Comparison of ENCODE assay signal across 12 cellular contexts in the genomic region with DNA sequence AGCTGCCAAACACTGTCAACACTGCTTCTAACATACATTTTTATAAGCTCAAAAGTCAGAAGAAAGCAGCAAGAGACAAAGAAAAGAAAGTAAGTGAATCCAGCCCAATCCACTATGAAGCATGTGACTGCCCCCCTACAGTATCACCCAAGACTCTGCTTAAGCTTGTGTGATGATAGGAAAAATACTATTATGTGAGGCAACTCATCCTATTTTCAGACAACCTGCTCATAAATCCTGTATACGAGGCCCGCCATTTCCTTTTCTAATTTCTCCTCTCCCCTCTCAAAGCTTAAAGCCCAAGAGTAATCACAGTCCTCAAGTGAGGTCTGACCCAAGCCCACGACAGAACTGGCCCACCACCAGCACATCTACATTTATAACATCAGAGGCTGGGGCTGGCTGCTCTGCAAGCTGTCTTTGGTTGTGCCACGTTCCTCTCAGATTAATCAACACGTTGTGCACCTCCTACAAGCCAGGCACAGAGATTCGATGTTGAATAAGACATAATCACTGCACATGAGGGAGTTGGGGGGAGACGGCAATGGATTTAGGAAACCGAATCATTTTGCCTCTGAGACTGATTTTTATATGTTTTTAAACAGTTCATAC. TPM values are rescaled to one million over a fixed set of nuclear protein-coding genes. Genes with fewer than 3 reads are reported as not detected.
DNase-seq lines count a peak whose midpoint lies in the region; ATAC-seq and TF ChIP-seq lines count a peak whose summit lies in the region.
"Had no signal": no experiment of that assay in that cellular context is flagged by ENCODE, and none has a peak within 500 bp of the region (broad histone marks: within the 10 kb centered on the region; RNA-seq: fewer than 3 reads in every experiment).

No MANE protein-coding gene starts in this region.

- peaks cover 10 to 16% of the 10 kb centered on the region in 2 donors for H3K36me3 Mint-ChIP-seq in CD4-positive, alpha-beta memory T cell
- peaks cover 30% of the 10 kb centered on the region for H3K36me3 Mint-ChIP-seq in stimulated activated memory B cell treated with anti-CD40 and anti-IgM and Interleukin-4, amounts not matched to agents 10 μg/mL and 1 μg/mL and 100 μg/mL, for 72 hours
- H3K36me3 Mint-ChIP-seq in activated naive CD4-positive, alpha-beta T cell treated with anti-CD3 and anti-CD28 coated beads, Interleukin-2, amount 10 ng/mL, durations not matched to agents 7 days and 5 days: no peaks in the 10 kb centered on the region

- H3K9me3 ChIP-seq in AG04450 (ENCODE audit: control insufficient read depth, insufficient read depth, low read length) (peaks cover 4% of the 10 kb centered on the region), ascending aorta (peaks cover 0 to 11% of the 10 kb centered on the region in 2 donors), heart right ventricle (peaks cover 0 to 32% (median 8%) of the 10 kb centered on the region in 11 donors)
- H3K9me3 ChIP-seq in CD4-positive, alpha-beta memory T cell (ENCODE audit: control insufficient read depth in 1 of 2, low read length in 2 of 2): no peaks in the 10 kb centered on the region
- H3K9me3 ChIP-seq: BE2C had no signal

- H3K27ac Mint-ChIP-seq in CD4-positive, alpha-beta memory T cell: peak overlapping the region in 1 of 7 donors; percentile 17
- H3K27ac Mint-ChIP-seq in stimulated activated memory B cell treated with anti-CD40 and anti-IgM and Interleukin-4, amounts not matched to agents 10 μg/mL and 1 μg/mL and 100 μg/mL, for 72 hours: no peak overlapping the region
- no peak overlapping the region for H3K27ac Mint-ChIP-seq in activated naive CD4-positive, alpha-beta T cell treated with anti-CD3 and anti-CD28 coated beads, Interleukin-2, amount 10 ng/mL, durations not matched to agents 7 days and 5 days

- peak; percentile 30 to 88 (median 74) for ATAC-seq in heart right ventricle
- ATAC-seq in stimulated activated memory B cell treated with anti-CD40 and anti-IgM and Interleukin-4, amounts not matched to agents 10 μg/mL and 1 μg/mL and 100 μg/mL, for 72 hours: no peak
- ATAC-seq: left colon had no signal

- peaks cover 0 to 2% of the 10 kb centered on the region in 2 donors for H3K27me3 Mint-ChIP-seq in CD4-positive, alpha-beta memory T cell
- H3K27me3 Mint-ChIP-seq in stimulated activated memory B cell treated with anti-CD40 and anti-IgM and Interleukin-4, amounts not matched to agents 10 μg/mL and 1 μg/mL and 100 μg/mL, for 72 hours: no peaks in the 10 kb centered on the region
- no peaks in the 10 kb centered on the region for H3K27me3 Mint-ChIP-seq in activated naive CD4-positive, alpha-beta T cell treated with anti-CD3 and anti-CD28 coated beads, Interleukin-2, amount 10 ng/mL, durations not matched to agents 7 days and 5 days

- CTCF ChIA-PET in AG04450 (lab: Charles Lee): interaction anchor here (1.0 to 1.8 kb wide), 5 partner anchors 12 to 1476 kb away, joined by 3 to 9 read pairs (median 4); no protein-coding TSS in a partner anchor
- CTCF ChIA-PET in CD4-positive, alpha-beta memory T cell (lab: Charles Lee; ENCODE audit: partially characterized antibody): no interaction called here
- CTCF ChIA-PET in activated naive CD4-positive, alpha-beta T cell treated with anti-CD3 and anti-CD28 coated beads, Interleukin-2, amount 10 ng/mL, durations not matched to agents 7 days and 5 days (lab: Charles Lee): no interaction called here

- H3K9me3 Mint-ChIP-seq in CD4-positive, alpha-beta memory T cell: peaks cover 3 to 24% (median 16%) of the 10 kb centered on the region in 8 donors
- peaks cover 3% of the 10 kb centered on the region for H3K9me3 Mint-ChIP-seq in stimulated activated memory B cell treated with anti-CD40 and anti-IgM and Interleukin-4, amounts not matched to agents 10 μg/mL and 1 μg/mL and 100 μg/mL, for 72 hours
- H3K9me3 Mint-ChIP-seq in activated naive CD4-positive, alpha-beta T cell treated with anti-CD3 and anti-CD28 coated beads, Interleukin-2, amount 10 ng/mL, durations not matched to agents 7 days and 5 days: peaks cover 12% of the 10 kb centered on the region

- H3K27ac ChIP-seq in AG04450 (ENCODE audit: low read depth, low read length) (no peak overlapping the region), ascending aorta (peak overlapping the region; percentile 80 to 81), heart right ventricle (peak overlapping the region; percentile 64 to 91 (median 82))
- H3K27ac ChIP-seq in CD4-positive, alpha-beta memory T cell (ENCODE audit: low read depth, low read length): no peak overlapping the region

- H3K4me3 ChIP-seq in AG04450 (ENCODE audit: low read depth, low read length) (peak overlapping the region; percentile 38), ascending aorta (peak overlapping the region; percentile 31 to 55), heart right ventricle (peak overlapping the region in 9 of 10 donors; percentile 1 to 49 (median 26))
- no peak overlapping the region for H3K4me3 ChIP-seq in CD4-positive, alpha-beta memory T cell (ENCODE audit: low read length in 2 of 2)

- no peak for DNase-seq in AG04450 (ENCODE audit: low read depth, low spot score)
- DNase-seq in ascending aorta (ENCODE audit: low spot score in 2 of 2): no peak
- DNase-seq in heart right ventricle: peak; percentile 40 to 42
- DNase-seq in putamen (ENCODE audit: low spot score): peak; percentile 50
- no peak for DNase-seq in CD4-positive, alpha-beta memory T cell
- DNase-seq in EL: no peak
- no peak for DNase-seq in activated naive CD4-positive, alpha-beta T cell treated with anti-CD3 and anti-CD28 coated beads, Interleukin-2, amount 10 ng/mL, durations not matched to agents 7 days and 5 days
- DNase-seq: activated effector memory CD4-positive, alpha-beta T cell treated with Interleukin-2 at 50 U/mL for 16 hours; BE2C had no signal

- no peaks in the 10 kb centered on the region for H3K27me3 ChIP-seq in AG04450 (ENCODE audit: control insufficient read depth, insufficient read depth, low read length)
- no peaks in the 10 kb centered on the region for H3K27me3 ChIP-seq in ascending aorta
- no peaks in the 10 kb centered on the region for H3K27me3 ChIP-seq in heart right ventricle
- no peaks in the 10 kb centered on the region for H3K27me3 ChIP-seq in CD4-positive, alpha-beta memory T cell (ENCODE audit: insufficient read depth, low read length)
- H3K27me3 ChIP-seq: BE2C had no signal

- POLR2A ChIA-PET in AG04450 (lab: Yijun Ruan, JAX): interaction anchor here (2.1 kb wide), 1 partner anchor 16 kb away, joined by 7 read pairs; a partner anchor contains a TSS
- POLR2A ChIA-PET in CD4-positive, alpha-beta memory T cell (lab: Charles Lee; ENCODE audit: partially characterized antibody): no interaction called here

- WGBS in heart right ventricle, 2 donors: 17 to 34% methylated on average over 8 of the region's 8 CpGs

- H3K4me3 Mint-ChIP-seq in CD4-positive, alpha-beta memory T cell: peak overlapping the region in 1 of 8 donors; percentile 46
- H3K4me3 Mint-ChIP-seq in stimulated activated memory B cell treated with anti-CD40 and anti-IgM and Interleukin-4, amounts not matched to agents 10 μg/mL and 1 μg/mL and 100 μg/mL, for 72 hours: no peak overlapping the region
- no peak overlapping the region for H3K4me3 Mint-ChIP-seq in activated naive CD4-positive, alpha-beta T cell treated with anti-CD3 and anti-CD28 coated beads, Interleukin-2, amount 10 ng/mL, durations not matched to agents 7 days and 5 days

- H3K4me1 ChIP-seq in ascending aorta (peaks cover 5 to 25% of the 10 kb centered on the region in 2 donors), heart right ventricle (peaks cover 0 to 65% (median 36%) of the 10 kb centered on the region in 9 donors)
- no peaks in the 10 kb centered on the region for H3K4me1 ChIP-seq in CD4-positive, alpha-beta memory T cell (ENCODE audit: insufficient read depth, low read length)
- H3K4me1 ChIP-seq: BE2C had no signal

- H3K36me3 ChIP-seq in ascending aorta (no peaks in the 10 kb centered on the region), heart right ventricle (no peaks in the 10 kb centered on the region)
- H3K36me3 ChIP-seq in CD4-positive, alpha-beta memory T cell (ENCODE audit: insufficient read depth, low read length): no peaks in the 10 kb centered on the region

- TF ChIP-seq CTCF in AG04450 (IDR thresholded peaks at IDR 0.05; ENCODE audit: low read depth, low read length): no peak
- no peak for TF ChIP-seq CTCF in ascending aorta (IDR thresholded peaks at IDR 0.05)
- TF ChIP-seq CTCF in heart right ventricle (IDR thresholded peaks at IDR 0.05): no peak

- intact Hi-C loops in ascending aorta (cut with DNase I): loop anchor here (2.0 kb wide), 1 partner anchor 16 kb away; a partner anchor contains a TSS
- intact Hi-C loops in heart right ventricle (cut with DNase I): loop anchor here in 3 of 10 donors (5.0 kb wide), 2 partner anchors 51 to 61 kb away; no protein-coding TSS in a partner anchor
- intact Hi-C loops in CD4-positive, alpha-beta memory T cell (cut with micrococcal nuclease): no loop called here

- peaks cover 2 to 10% (median 7%) of the 10 kb centered on the region in 4 donors for H3K4me1 Mint-ChIP-seq in CD4-positive, alpha-beta memory T cell
- no peaks in the 10 kb centered on the region for H3K4me1 Mint-ChIP-seq in stimulated activated memory B cell treated with anti-CD40 and anti-IgM and Interleukin-4, amounts not matched to agents 10 μg/mL and 1 μg/mL and 100 μg/mL, for 72 hours
- no peaks in the 10 kb centered on the region for H3K4me1 Mint-ChIP-seq in activated naive CD4-positive, alpha-beta T cell treated with anti-CD3 and anti-CD28 coated beads, Interleukin-2, amount 10 ng/mL, durations not matched to agents 7 days and 5 days

RNA-seq across cellular contexts. Expression of a gene that starts 16.2 kb away (rescaled TPM):
- 4.5 and 4.7 TPM in 2 replicates for polyA plus RNA-seq in AG04450 (2011; rRNA removed)
- polyA minus RNA-seq in AG04450 (2011; rRNA and poly(A)+ RNA removed): 13.1 and 17.2 TPM in 2 replicates
- 6.2 TPM for total RNA-seq in ascending aorta
- total RNA-seq in heart right ventricle: 10 to 100 TPM; 19.0 to 32.1 (median 23.2) TPM
- polyA plus RNA-seq in heart right ventricle: 10 to 100 TPM in 1 of 2 donors, 1 to 10 TPM in 1; 8.9 to 21.8 TPM
- 1 to 10 TPM; 4.9 to 5.0 TPM for total RNA-seq in CD4-positive, alpha-beta memory T cell
- polyA plus RNA-seq in CD4-positive, alpha-beta memory T cell: under 1 TPM; 0.07 to 0.99 TPM

RNA-seq across cellular contexts. Expression of a gene that starts 49.5 kb away (rescaled TPM):
- polyA plus RNA-seq in AG04450 (2011; rRNA removed): not detected in 2 replicates
- not detected in 2 replicates for polyA minus RNA-seq in AG04450 (2011; rRNA and poly(A)+ RNA removed)
- not detected for total RNA-seq in ascending aorta
- under 1 TPM in 3 of 10 donors, not detected in 7; 0.05 to 0.30 (median 0.12) TPM for total RNA-seq in heart right ventricle
- under 1 TPM in 1 of 2 donors, not detected in 1; 0.03 TPM for polyA plus RNA-seq in heart right ventricle
- total RNA-seq in CD4-positive, alpha-beta memory T cell: not detected
- not detected for polyA plus RNA-seq in CD4-positive, alpha-beta memory T cell
- total RNA-seq: LHCN-M2 had no signal

Comparison
In these comparisons a context has a peak if more than half of its experiments do, and no peak if none do; other contexts are left out.
1. DNase-seq: peak in heart right ventricle (2 of 2) and putamen (single experiment); none in AG04450 (single experiment), ascending aorta (0 of 2), CD4-positive, alpha-beta memory T cell (0 of 5), EL (single experiment) and activated naive CD4-positive, alpha-beta T cell treated with anti-CD3 and anti-CD28 coated beads, Interleukin-2, amount 10 ng/mL, durations not matched to agents 7 days and 5 days (single experiment).
2. H3K27ac ChIP-seq: peak in ascending aorta (2 of 2) and heart right ventricle (10 of 10); none in AG04450 (single experiment) and CD4-positive, alpha-beta memory T cell (single experiment).
3. H3K4me3 ChIP-seq: peak in AG04450 (single experiment), ascending aorta (2 of 2) and heart right ventricle (9 of 10); none in CD4-positive, alpha-beta memory T cell (0 of 2).